1 cellular context compared by ENCODE assay signal in genomic region chr2:197949224-197949623, GRCh38.
A peak's percentile ranks its signal among the peaks of the same experiment; 100 is the strongest.
TF ChIP-seq lines count a peak whose summit lies in the region.

No MANE protein-coding gene starts in this region.

TF ChIP-seq in K562, 482 proteins besides CTCF, POLR2A, EP300 and RAD21 (continued from another document and continues in another):
- TF ChIP-seq HDAC1 (IDR thresholded peaks at IDR 0.05), result peak in 1 of 2 experiments; percentile 59; a peak in 2 of 4 replicates
- peak; percentile 56 for TF ChIP-seq CEBPB (tag; IDR thresholded peaks at IDR 0.05)
- no peak for TF ChIP-seq THRAP3 (IDR thresholded peaks at IDR 0.05; ENCODE audit: borderline replicate concordance)
- TF ChIP-seq GTF3C2 (IDR thresholded peaks at IDR 0.05; ENCODE audit: borderline replicate concordance, extremely low read depth, insufficient read length), result no peak
- no peak for TF ChIP-seq RAD51 (IDR thresholded peaks at IDR 0.05; ENCODE audit: borderline replicate concordance, low read depth)
- TF ChIP-seq SMARCA4 (IDR thresholded peaks at IDR 0.05), result no peak; the same call in 1 of the 2 replicates
- TF ChIP-seq TRIM28 (IDR thresholded peaks at IDR 0.05), result no peak
- TF ChIP-seq EGR1 (conservative IDR thresholded peaks at IDR 0.05), result no peak
- TF ChIP-seq JUNB (CRISPR knock-in tag; conservative IDR thresholded peaks at IDR 0.05), result no peak
- TF ChIP-seq SNRNP70 (optimal IDR thresholded peaks at IDR 0.05; ENCODE audit: low read depth, low read length), result no peak
- TF ChIP-seq E2F5 (CRISPR knock-in tag; IDR thresholded peaks at IDR 0.05), result no peak
- peak; percentile 56; the same call in 1 of the 2 replicates for TF ChIP-seq FOXM1 (IDR thresholded peaks at IDR 0.05; ENCODE audit: low read depth)
- TF ChIP-seq FOXM1 (CRISPR knock-in tag; IDR thresholded peaks at IDR 0.05; ENCODE audit: low read depth), result no peak
- no peak for TF ChIP-seq ZNF589 (CRISPR knock-in tag; IDR thresholded peaks at IDR 0.05; ENCODE audit: low read depth)
- 0 out of 2 replicates have a peak, but pooled peaks have one; percentile 34 for TF ChIP-seq ZEB2 (IDR thresholded peaks at IDR 0.05)
- TF ChIP-seq JUN (IDR thresholded peaks at IDR 0.05; ENCODE audit: borderline replicate concordance, low read depth, low read length), result no peak
- no peak for TF ChIP-seq JUN (CRISPR knock-in tag; IDR thresholded peaks at IDR 0.05; ENCODE audit: borderline replicate concordance)
- TF ChIP-seq KDM1A (IDR thresholded peaks at IDR 0.05), result peak; percentile 95 to 96
- no peak for TF ChIP-seq NCOA2 (IDR thresholded peaks at IDR 0.05; ENCODE audit: partially characterized antibody in 2 of 2)
- no peak for TF ChIP-seq ZNF253 (CRISPR knock-in tag; conservative IDR thresholded peaks at IDR 0.05)
- TF ChIP-seq ETV5 (CRISPR knock-in tag; IDR thresholded peaks at IDR 0.05; ENCODE audit: low read depth), result no peak
- TF ChIP-seq ZNF175 (CRISPR knock-in tag; IDR thresholded peaks at IDR 0.05; ENCODE audit: low read depth), result no peak
- TF ChIP-seq NFIC (IDR thresholded peaks at IDR 0.05), result peak; percentile 27; the same call in 1 of the 2 replicates
- TF ChIP-seq MITF (IDR thresholded peaks at IDR 0.05), result 0 out of 2 replicates have a peak, but pooled peaks have one; percentile 27
- peak; percentile 77; the same call in 1 of the 2 replicates for TF ChIP-seq HDAC2 (IDR thresholded peaks at IDR 0.05)
- TF ChIP-seq MTA2 (IDR thresholded peaks at IDR 0.05; ENCODE audit: low read depth), result peak; percentile 56; the same call in 1 of the 2 replicates
- no peak for TF ChIP-seq RUNX1 (IDR thresholded peaks at IDR 0.05; ENCODE audit: low read depth)
- TF ChIP-seq, protein P1, sequence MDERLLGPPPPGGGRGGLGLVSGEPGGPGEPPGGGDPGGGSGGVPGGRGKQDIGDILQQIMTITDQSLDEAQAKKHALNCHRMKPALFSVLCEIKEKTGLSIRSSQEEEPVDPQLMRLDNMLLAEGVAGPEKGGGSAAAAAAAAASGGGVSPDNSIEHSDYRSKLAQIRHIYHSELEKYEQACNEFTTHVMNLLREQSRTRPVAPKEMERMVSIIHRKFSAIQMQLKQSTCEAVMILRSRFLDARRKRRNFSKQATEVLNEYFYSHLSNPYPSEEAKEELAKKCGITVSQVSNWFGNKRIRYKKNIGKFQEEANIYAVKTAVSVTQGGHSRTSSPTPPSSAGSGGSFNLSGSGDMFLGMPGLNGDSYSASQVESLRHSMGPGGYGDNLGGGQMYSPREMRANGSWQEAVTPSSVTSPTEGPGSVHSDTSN (CRISPR knock-in tag; IDR thresholded peaks at IDR 0.05; ENCODE audit: low read depth), result peak; percentile 56
- TF ChIP-seq, protein P1 (tag; conservative IDR thresholded peaks at IDR 0.05; ENCODE audit: low read depth), result peak; percentile 70
- TF ChIP-seq KLF10 (CRISPR knock-in tag; IDR thresholded peaks at IDR 0.05), result no peak
- TF ChIP-seq ELF2 (CRISPR knock-in tag; IDR thresholded peaks at IDR 0.05), result no peak
- TF ChIP-seq CTBP1 (IDR thresholded peaks at IDR 0.05; ENCODE audit: borderline replicate concordance), result peak; percentile 54; the same call in 1 of the 2 replicates
- no peak for TF ChIP-seq PRMT5 (CRISPR knock-in tag; IDR thresholded peaks at IDR 0.05)
- no peak for TF ChIP-seq CAMTA2 (CRISPR knock-in tag; conservative IDR thresholded peaks at IDR 0.05)
- peak; percentile 86 for TF ChIP-seq TEAD4 (IDR thresholded peaks at IDR 0.05; ENCODE audit: low read length)
- TF ChIP-seq TEAD4 (CRISPR knock-in tag; IDR thresholded peaks at IDR 0.05; ENCODE audit: borderline replicate concordance), result no peak
- TF ChIP-seq NCOA1 (IDR thresholded peaks at IDR 0.05; ENCODE audit: low read depth), result no peak
- 0 out of 2 replicates have a peak, but pooled peaks have one; percentile 12 for TF ChIP-seq ATF3 (IDR thresholded peaks at IDR 0.05)
- no peak for TF ChIP-seq ATF3 (CRISPR knock-in tag; conservative IDR thresholded peaks at IDR 0.05)
- peak; percentile 38 to 97; a peak in 3 of 4 replicates for TF ChIP-seq RCOR1 (IDR thresholded peaks at IDR 0.05; ENCODE audit: borderline replicate concordance in 1 of 2, low read depth in 2 of 2, low read length in 2 of 2)
- peak; percentile 41; the same call in 1 of the 2 replicates for TF ChIP-seq SOX6 (IDR thresholded peaks at IDR 0.05)
- TF ChIP-seq MNT (conservative IDR thresholded peaks at IDR 0.05), result no peak
- peak; percentile 80 for TF ChIP-seq CBFA2T2 (conservative IDR thresholded peaks at IDR 0.05)
- no peak for TF ChIP-seq ATF7 (IDR thresholded peaks at IDR 0.05)
- TF ChIP-seq DNMT1 (IDR thresholded peaks at IDR 0.05), result no peak
- no peak for TF ChIP-seq HES1 (IDR thresholded peaks at IDR 0.05; ENCODE audit: low read depth)
- TF ChIP-seq SMAD4 (CRISPR knock-in tag; conservative IDR thresholded peaks at IDR 0.05), result no peak
- TF ChIP-seq, protein P2, sequence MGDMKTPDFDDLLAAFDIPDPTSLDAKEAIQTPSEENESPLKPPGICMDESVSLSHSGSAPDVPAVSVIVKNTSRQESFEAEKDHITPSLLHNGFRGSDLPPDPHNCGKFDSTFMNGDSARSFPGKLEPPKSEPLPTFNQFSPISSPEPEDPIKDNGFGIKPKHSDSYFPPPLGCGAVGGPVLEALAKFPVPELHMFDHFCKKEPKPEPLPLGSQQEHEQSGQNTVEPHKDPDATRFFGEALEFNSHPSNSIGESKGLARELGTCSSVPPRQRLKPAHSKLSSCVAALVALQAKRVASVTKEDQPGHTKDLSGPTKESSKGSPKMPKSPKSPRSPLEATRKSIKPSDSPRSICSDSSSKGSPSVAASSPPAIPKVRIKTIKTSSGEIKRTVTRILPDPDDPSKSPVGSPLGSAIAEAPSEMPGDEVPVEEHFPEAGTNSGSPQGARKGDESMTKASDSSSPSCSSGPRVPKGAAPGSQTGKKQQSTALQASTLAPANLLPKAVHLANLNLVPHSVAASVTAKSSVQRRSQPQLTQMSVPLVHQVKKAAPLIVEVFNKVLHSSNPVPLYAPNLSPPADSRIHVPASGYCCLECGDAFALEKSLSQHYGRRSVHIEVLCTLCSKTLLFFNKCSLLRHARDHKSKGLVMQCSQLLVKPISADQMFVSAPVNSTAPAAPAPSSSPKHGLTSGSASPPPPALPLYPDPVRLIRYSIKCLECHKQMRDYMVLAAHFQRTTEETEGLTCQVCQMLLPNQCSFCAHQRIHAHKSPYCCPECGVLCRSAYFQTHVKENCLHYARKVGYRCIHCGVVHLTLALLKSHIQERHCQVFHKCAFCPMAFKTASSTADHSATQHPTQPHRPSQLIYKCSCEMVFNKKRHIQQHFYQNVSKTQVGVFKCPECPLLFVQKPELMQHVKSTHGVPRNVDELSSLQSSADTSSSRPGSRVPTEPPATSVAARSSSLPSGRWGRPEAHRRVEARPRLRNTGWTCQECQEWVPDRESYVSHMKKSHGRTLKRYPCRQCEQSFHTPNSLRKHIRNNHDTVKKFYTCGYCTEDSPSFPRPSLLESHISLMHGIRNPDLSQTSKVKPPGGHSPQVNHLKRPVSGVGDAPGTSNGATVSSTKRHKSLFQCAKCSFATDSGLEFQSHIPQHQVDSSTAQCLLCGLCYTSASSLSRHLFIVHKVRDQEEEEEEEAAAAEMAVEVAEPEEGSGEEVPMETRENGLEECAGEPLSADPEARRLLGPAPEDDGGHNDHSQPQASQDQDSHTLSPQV (IDR thresholded peaks at IDR 0.05), result no peak
- no peak for TF ChIP-seq SREBF1 (IDR thresholded peaks at IDR 0.05; ENCODE audit: borderline replicate concordance, low read depth, low read length)
- no peak for TF ChIP-seq SIN3B (IDR thresholded peaks at IDR 0.05; ENCODE audit: low read depth)
- no peak for TF ChIP-seq ZNF445 (CRISPR knock-in tag; IDR thresholded peaks at IDR 0.05; ENCODE audit: low read depth)
- TF ChIP-seq TAL1 (IDR thresholded peaks at IDR 0.05), result peak; percentile 79
- no peak for TF ChIP-seq NR1H2 (CRISPR knock-in tag; IDR thresholded peaks at IDR 0.05)
- TF ChIP-seq MECOM (CRISPR knock-in tag; IDR thresholded peaks at IDR 0.05), result 0 out of 2 replicates have a peak, but pooled peaks have one; percentile 20
- no peak for TF ChIP-seq JUND (IDR thresholded peaks at IDR 0.05; ENCODE audit: borderline replicate concordance, low read depth, low read length)
- no peak for TF ChIP-seq JUND (tag; IDR thresholded peaks at IDR 0.05; ENCODE audit: borderline replicate concordance, low read depth, low read length)
- peak; percentile 85 for TF ChIP-seq MEIS2 (IDR thresholded peaks at IDR 0.05; ENCODE audit: partially characterized antibody)
